ENCODE assay signal across 35 cellular contexts in the genomic region with DNA sequence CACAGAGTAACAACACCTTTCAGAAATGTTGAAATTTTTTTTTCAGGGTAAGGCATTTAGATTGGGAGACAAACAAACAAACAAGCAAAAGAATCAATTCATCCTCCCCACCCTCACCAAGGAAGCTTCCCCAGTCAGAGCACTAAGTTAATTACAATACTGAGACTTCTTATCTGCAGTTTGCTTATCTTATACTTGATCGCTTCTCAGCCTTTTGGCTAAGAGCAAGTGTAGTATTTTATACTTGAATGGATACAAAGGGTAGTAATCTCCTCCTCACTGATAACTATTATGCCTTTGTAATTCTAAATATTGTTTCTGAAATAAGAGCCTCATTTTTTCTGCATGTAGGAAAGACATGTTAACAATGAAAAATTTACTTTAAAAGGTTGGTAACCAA. TPM values are rescaled to one million over a fixed set of nuclear protein-coding genes. Genes with fewer than 3 reads are reported as not detected.
"Had no signal": no experiment of that assay in that cellular context is flagged by ENCODE, and none has a peak within 500 bp of the region (broad histone marks: within the 10 kb centered on the region; RNA-seq: fewer than 3 reads in every experiment).

No MANE protein-coding gene starts in this region.

- H3K9ac ChIP-seq: KMS-11 had no signal

- H3K4me3 ChIP-seq: MG63 had no signal

- H3K36me3 ChIP-seq: MG63 had no signal

- DNase-seq: Karpas-422, Kasumi-1, MG63, MM.1S, MV-4-11, NCI-H1048, NCI-H1092, NCI-H1092 treated with DMSO at 0.1 percent for 48 hours, NCI-H1105, NCI-H1105 treated with DMSO at 0.1 percent for 48 hours, NCI-H1417, NCI-H1417 treated with DMSO at 0.1 percent for 48 hours, NCI-H1436, NCI-H1436 treated with DMSO at 0.1 percent for 48 hours, NCI-H146, NCI-H1694, NCI-H1694 treated with DMSO at 0.1 percent for 48 hours, NCI-H187, NCI-H187 treated with DMSO at 0.1 percent for 48 hours, NCI-H1930, NCI-H2029, NCI-H2029 treated with DMSO at 0.1 percent for 48 hours, NCI-H2081, NCI-H2081 treated with DMSO at 0.1 percent for 48 hours, NCI-H2107, NCI-H2171, NCI-H2227 treated with DMSO at 0.1 percent for 48 hours, NCI-H226, NCI-H345, NCI-H446, NCI-H446 treated with DMSO at 0.1 percent for 48 hours, NCI-H510A had no signal

- H3K9me3 ChIP-seq: MG63 had no signal

- H3K27me3 ChIP-seq: MG63 had no signal

- H3K4me2 ChIP-seq: KMS-11 had no signal

- H3K27ac ChIP-seq: KMS-11 had no signal

RNA-seq across cellular contexts. Expression of a gene that starts 54.4 kb away (rescaled TPM):
- total RNA-seq: MCF 10A, NCI-H460 had no signal
